8 cellular contexts compared by ENCODE assay signal in the genomic region with DNA sequence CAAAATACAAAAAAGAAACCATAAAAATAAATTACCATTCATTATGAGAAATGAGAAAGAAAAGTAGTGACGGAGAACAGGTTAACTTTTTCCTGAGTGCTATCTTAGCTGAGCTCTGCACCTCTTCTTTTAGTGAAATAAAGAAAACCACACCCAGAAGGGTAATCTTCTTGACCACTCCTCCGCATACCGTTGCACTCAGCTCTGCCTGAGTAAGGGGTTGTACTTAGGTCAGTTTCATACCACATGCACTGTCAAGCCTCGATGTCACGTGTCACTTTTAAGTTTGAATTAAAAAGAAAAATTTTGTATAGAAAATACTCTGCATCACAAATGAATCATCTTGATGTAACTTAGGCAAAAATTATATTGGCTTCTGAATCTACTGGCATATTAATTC. TPM values are rescaled to one million over a fixed set of nuclear protein-coding genes. Genes with fewer than 3 reads are reported as not detected.
A peak's percentile ranks its signal among the peaks of the same experiment; 100 is the strongest.
DNase-seq lines count a peak whose midpoint lies in the region; ATAC-seq and TF ChIP-seq lines count a peak whose summit lies in the region.

No MANE protein-coding gene starts in this region.

- H3K27me3 ChIP-seq in hepatocyte (no peaks in the 10 kb centered on the region), thoracic aorta (replicated peaks; ENCODE audit: insufficient read depth) (no peaks in the 10 kb centered on the region)

- H3K79me2 ChIP-seq in hepatocyte: peaks cover 67% of the 10 kb centered on the region

- H4K20me1 ChIP-seq in hepatocyte (ENCODE audit: insufficient read depth, poor library complexity, severe bottlenecking): peaks cover 65% of the 10 kb centered on the region

- H3K4me1 ChIP-seq in hepatocyte (ENCODE audit: insufficient read depth): peaks cover 24% of the 10 kb centered on the region
- peaks cover 11 to 37% of the 10 kb centered on the region in 2 donors for H3K4me1 ChIP-seq in thoracic aorta (ENCODE audit: control insufficient read depth in 1 of 2, low read depth in 2 of 2)

- no peak overlapping the region for H2AFZ ChIP-seq in hepatocyte

- H3K4me2 ChIP-seq in hepatocyte: peak overlapping the region; percentile 75

- H3K36me3 ChIP-seq in hepatocyte (replicated peaks; ENCODE audit: insufficient read depth, low read depth): no peaks in the 10 kb centered on the region
- no peaks in the 10 kb centered on the region for H3K36me3 ChIP-seq in thoracic aorta

- TF ChIP-seq CTCF in VCaP (conservative IDR thresholded peaks at IDR 0.05) (no peak), hepatocyte (IDR thresholded peaks at IDR 0.05; ENCODE audit: poor library complexity) (no peak), thoracic aorta (IDR thresholded peaks at IDR 0.05) (no peak)

- H3K4me3 ChIP-seq in hepatocyte (peak overlapping the region; percentile 89), thoracic aorta (peak overlapping the region; percentile 86)

- H3K27ac ChIP-seq in VCaP: peak overlapping the region; percentile 91
- H3K27ac ChIP-seq in hepatocyte: peak overlapping the region; percentile 96
- no peak overlapping the region for H3K27ac ChIP-seq in thoracic aorta

- ATAC-seq in GM21381 (IDR thresholded peaks at IDR 0.05; ENCODE audit: unreplicated experiment) (peak; percentile 25), thoracic aorta (ENCODE audit: insufficient number of reproducible peaks, low FRiP score, low read depth) (no peak), HG03439 (IDR thresholded peaks at IDR 0.05; ENCODE audit: unreplicated experiment) (no peak), GM21447 (IDR thresholded peaks at IDR 0.05; ENCODE audit: unreplicated experiment) (no peak)

- no peaks in the 10 kb centered on the region for H3K9me2 ChIP-seq in hepatocyte (replicated peaks; ENCODE audit: insufficient read depth)

- H3K9me3 ChIP-seq in hepatocyte (ENCODE audit: low read depth): no peaks in the 10 kb centered on the region
- no peaks in the 10 kb centered on the region for H3K9me3 ChIP-seq in thoracic aorta

- DNase-seq in A172 (ENCODE audit: low spot score): peak; percentile 28
- no peak for DNase-seq in hepatocyte (ENCODE audit: low spot score)
- DNase-seq in thoracic aorta (ENCODE audit: low spot score): no peak
- no peak for DNase-seq in NCI-H69 (lab: John Stamatoyannopoulos, UW)

- WGBS in hepatocyte (ENCODE audit: low lambda C conversion rate, missing lambda C conversion rate): 24% methylated on average over 5 of the region's 5 CpGs

RNA-seq across cellular contexts. Expression of a gene that starts 2.8 kb away (rescaled TPM):
- 446 and 456 TPM in 2 replicates for total RNA-seq in A172 (2014; rRNA removed; shearing (Covaris generic))
- total RNA-seq in hepatocyte (395 and 399 TPM in 2 replicates), thoracic aorta (10 to 100 TPM; 26.8 to 55.2 TPM)
- polyA plus RNA-seq in hepatocyte: 616 and 623 TPM in 2 replicates

Comparison
In these comparisons a context has a peak if more than half of its experiments do, and no peak if none do; other contexts are left out.
1. H3K27ac ChIP-seq: peak in VCaP (single experiment) and hepatocyte (single experiment); none in thoracic aorta (0 of 2).